In genomic region chr5:159915913-159916840, GRCh38 we compare ENCODE assay signal across 8 cellular contexts. TPM values are rescaled to one million over a fixed set of nuclear protein-coding genes. Genes with fewer than 3 reads are reported as not detected.
DNase-seq lines count a peak whose midpoint lies in the region; ATAC-seq, FAIRE-seq and TF ChIP-seq lines count a peak whose summit lies in the region.

ADRA1B (plus strand) TSS chr5:159916482; CDS start chr5:159916906, 424 bp downstream.

- H3K9me3 ChIP-seq in HepG2 (ENCODE audit: low read length), result no peaks in the 10 kb centered on the region

- H3K27ac Mint-ChIP-seq in activated B cell treated with CpG ODN at 0.5 μM for 24 hours, result no peak within 1 kb of the TSS

- TF ChIP-seq RAD21 in Ishikawa (IDR thresholded peaks at IDR 0.05; ENCODE audit: low read depth), result peak; percentile 72
- TF ChIP-seq RAD21 in HepG2 (CRISPR knock-in tag; IDR thresholded peaks at IDR 0.05), result peak; percentile 74

- no peaks in the 10 kb centered on the region for H3K4me1 ChIP-seq in HepG2 (ENCODE audit: insufficient read depth, low read length)

- BruUV-seq in HepG2 (replicated peaks; lab: Mats Ljungman, UMichigan), result no TSS peak

- H3K4me3 ChIP-seq in choroid plexus epithelial cell (ENCODE audit: low read depth, low read length) (peak within 1 kb of the TSS; percentile 55), HepG2 (replicated peaks in 1 of 3; ENCODE audit: insufficient read depth in 1 of 3, low read depth in 2 of 3, low read length in 3 of 3) (peak within 1 kb of the TSS in 2 of 3 experiments; percentile 26 to 31; a peak in 2 of 6 replicates)

- in situ Hi-C loops in HepG2 (cut with HindIII; ENCODE audit: extremely low pct_ligation_motif_present, low pct_unique_long_range_greater_than_20kb), result loop anchor here (10.0 kb wide), 1 partner anchor 471 kb away; no protein-coding TSS in a partner anchor

- FAIRE-seq in HepG2 (lab: Jason Lieb, UNC), result no peak

- POLR2A ChIA-PET in activated B cell treated with CpG ODN at 0.5 μM for 24 hours (lab: Charles Lee) (no interaction called here), HepG2 (lab: Yijun Ruan, JAX) (no interaction called here)

- DNase-seq in SKM-1 treated with dmso at 0.1 percent for 144 hours (lab: John Stamatoyannopoulos, UW; ENCODE audit: unreplicated experiment) (peak; percentile 16), SKM-1 (lab: John Stamatoyannopoulos, UW; ENCODE audit: unreplicated experiment) (no peak), activated B cell treated with CpG ODN at 0.5 μM for 24 hours (peak; percentile 55), choroid plexus epithelial cell (ENCODE audit: low read depth) (peak; percentile 70), HepG2 (ENCODE audit: low spot score) (peak; percentile 10)
- peak; percentile 63 for DNase-seq in stimulated activated CD4-positive, alpha-beta T cell treated with anti-CD3 and anti-CD28 coated beads, Interleukin-4, amount 100 ng/mL, for 24 hours

- no peaks in the 10 kb centered on the region for H3K79me2 ChIP-seq in HepG2 (ENCODE audit: insufficient read depth, low read length)

- H3K9me3 Mint-ChIP-seq in activated B cell treated with CpG ODN at 0.5 μM for 24 hours, result no peaks in the 10 kb centered on the region

- peaks cover 2 to 44% of the 10 kb centered on the region in 2 experiments; a peak in 4 of 5 replicates for H3K27me3 ChIP-seq in HepG2 (ENCODE audit: control insufficient read depth in 1 of 2, insufficient read depth in 2 of 2, low read length in 2 of 2)

- 7% methylated on average over 35 of the region's 81 CpGs for WGBS in HepG2 (ENCODE audit: low lambda C conversion rate)

- H3K4me3 Mint-ChIP-seq in activated B cell treated with CpG ODN at 0.5 μM for 24 hours, result peak within 1 kb of the TSS; percentile 57

- no peak within 1 kb of the TSS for H3K27ac ChIP-seq in HepG2 (ENCODE audit: extremely low read length, insufficient read depth, low read length)

- peaks cover 29% of the 10 kb centered on the region for H3K27me3 Mint-ChIP-seq in activated B cell treated with CpG ODN at 0.5 μM for 24 hours

- TF ChIP-seq CTCF in activated B cell treated with CpG ODN at 0.5 μM for 24 hours (IDR thresholded peaks at IDR 0.05) (no peak), choroid plexus epithelial cell (conservative IDR thresholded peaks at IDR 0.05; ENCODE audit: low read depth, low read length) (peak; percentile 56), HepG2 (CRISPR knock-in tag; IDR thresholded peaks at IDR 0.05) (peak; percentile 71)

- no peaks in the 10 kb centered on the region for H3K36me3 Mint-ChIP-seq in activated B cell treated with CpG ODN at 0.5 μM for 24 hours (ENCODE audit: low read depth)

- no peak for TF ChIP-seq POLR2A in HepG2 (IDR thresholded peaks at IDR 0.05; ENCODE audit: insufficient read depth in 1 of 2, low read depth in 2 of 2, low read length in 2 of 2)

- intact Hi-C loops in activated B cell treated with CpG ODN at 0.5 μM for 24 hours (cut with micrococcal nuclease) (loop anchor here (1.0 kb wide), 6 partner anchors 71 to 759 kb away; no protein-coding TSS in a partner anchor), HepG2 (cut with micrococcal nuclease; ENCODE audit: unreplicated experiment) (loop anchor here (1.0 to 10.0 kb wide), 2 partner anchors 401 to 472 kb away; no protein-coding TSS in a partner anchor)

- peak within 1 kb of the TSS; percentile 12; the same call in 1 of the 2 replicates for H3K4me2 ChIP-seq in HepG2 (ENCODE audit: low read depth, low read length)

- TF ChIP-seq EP300 in Ishikawa (IDR thresholded peaks at IDR 0.05; ENCODE audit: borderline replicate concordance) (no peak), HepG2 (IDR thresholded peaks at IDR 0.05; ENCODE audit: low read depth in 2 of 2, low read length in 2 of 2) (no peak), HepG2 (CRISPR knock-in tag; IDR thresholded peaks at IDR 0.05; ENCODE audit: borderline replicate concordance) (no peak)

- no peak within 1 kb of the TSS for H3K9ac ChIP-seq in HepG2 (ENCODE audit: insufficient read depth, low read depth, low read length)

- ATAC-seq in activated B cell treated with CpG ODN at 0.5 μM for 24 hours (ENCODE audit: low read depth), result peak; percentile 96
- peak; percentile 97 for ATAC-seq in HepG2
- no peak for ATAC-seq in HG03520 (IDR thresholded peaks at IDR 0.05; ENCODE audit: unreplicated experiment)

- H3K36me3 ChIP-seq in HepG2 (replicated peaks in 1 of 2; ENCODE audit: control insufficient read depth in 1 of 2, insufficient read depth in 2 of 2, low read length in 2 of 2), result no peaks in the 10 kb centered on the region

- H3K4me1 Mint-ChIP-seq in activated B cell treated with CpG ODN at 0.5 μM for 24 hours, result peaks cover 14% of the 10 kb centered on the region

- H2AFZ ChIP-seq in HepG2 (ENCODE audit: low read length), result no peak within 1 kb of the TSS

- H4K20me1 ChIP-seq in HepG2 (ENCODE audit: insufficient read depth, low read length), result no peaks in the 10 kb centered on the region

- CTCF ChIA-PET in activated B cell treated with CpG ODN at 0.5 μM for 24 hours (lab: Charles Lee), result interaction anchor here (0.6 to 3.7 kb wide), 10 partner anchors 9 to 760 kb away, joined by 3 to 26 read pairs (median 4); no protein-coding TSS in a partner anchor
- CTCF ChIA-PET in HepG2 (lab: Yijun Ruan, JAX; ENCODE audit: low intra/inter-chr PET ratio, low total read pairs), result no interaction called here

TF ChIP-seq in Ishikawa, 13 proteins besides CTCF, POLR2A, EP300 and RAD21 (continues in another document):
- TF ChIP-seq TCF12 (IDR thresholded peaks at IDR 0.05; ENCODE audit: low read depth) (no peak), FOXM1 (IDR thresholded peaks at IDR 0.05; ENCODE audit: borderline replicate concordance, low read depth) (no peak), EGR1 (IDR thresholded peaks at IDR 0.05) (no peak), CREB1 (IDR thresholded peaks at IDR 0.05; ENCODE audit: low read depth) (no peak), TEAD4 (IDR thresholded peaks at IDR 0.05) (no peak), MAX (IDR thresholded peaks at IDR 0.05) (0 out of 2 replicates have a peak, but pooled peaks have one; percentile 2), CEBPB (IDR thresholded peaks at IDR 0.05) (no peak), NFIC (IDR thresholded peaks at IDR 0.05) (no peak), YY1 (IDR thresholded peaks at IDR 0.05; ENCODE audit: low read depth) (no peak), TAF1 (IDR thresholded peaks at IDR 0.05; ENCODE audit: low read depth) (no peak)

TF ChIP-seq in HepG2, 621 proteins besides CTCF, POLR2A, EP300 and RAD21 (continues in another document):
- TF ChIP-seq ZBTB3 (CRISPR knock-in tag; IDR thresholded peaks at IDR 0.05; ENCODE audit: borderline replicate concordance, low read depth), result no peak
- no peak for TF ChIP-seq ZFP37 (CRISPR knock-in tag; IDR thresholded peaks at IDR 0.05; ENCODE audit: borderline replicate concordance)
- 0 out of 2 replicates have a peak, but pooled peaks have one; percentile 22 for TF ChIP-seq KDM2A (CRISPR knock-in tag; IDR thresholded peaks at IDR 0.05; ENCODE audit: borderline replicate concordance, low read depth)
- no peak for TF ChIP-seq ZNF850 (CRISPR knock-in tag; conservative IDR thresholded peaks at IDR 0.05)
- TF ChIP-seq ZFP36L2 (CRISPR knock-in tag; IDR thresholded peaks at IDR 0.05), result no peak
- TF ChIP-seq GABPB1 (CRISPR knock-in tag; IDR thresholded peaks at IDR 0.05), result 0 out of 2 replicates have a peak, but pooled peaks have one; percentile 12
- no peak for TF ChIP-seq FOXO1 (CRISPR knock-in tag; IDR thresholded peaks at IDR 0.05)
- peak; percentile 71 for TF ChIP-seq STAG1 (CRISPR knock-in tag; IDR thresholded peaks at IDR 0.05)
- TF ChIP-seq ZNF615 (CRISPR knock-in tag; IDR thresholded peaks at IDR 0.05; ENCODE audit: borderline replicate concordance), result no peak
- peak; percentile 71 for TF ChIP-seq ZNF777 (CRISPR knock-in tag; IDR thresholded peaks at IDR 0.05)

RNA-seq across cellular contexts. Expression of gene ADRA1B, which starts in this region (rescaled TPM):
- 0.49 and 0.53 TPM in 2 replicates for total RNA-seq in activated B cell treated with CpG ODN at 0.5 μM for 24 hours
- not detected in 2 replicates for total RNA-seq in HepG2 (2016; rRNA removed; fragmentation: Illumina TruSeq; extraction: Trizol)
- total RNA-seq in HepG2 (2016; cell fraction: cytosol; rRNA removed; fragmentation: Illumina TruSeq; extraction: Trizol; ENCODE audit: low read depth), result not detected in 2 replicates
- not detected in 2 replicates for total RNA-seq in HepG2 (2016; cell fraction: insoluble cytoplasmic fraction; rRNA removed; fragmentation: Illumina TruSeq; extraction: Trizol)
- not detected in 2 replicates for total RNA-seq in HepG2 (2016; cell fraction: membrane; rRNA removed; fragmentation: Illumina TruSeq; extraction: Trizol)
- total RNA-seq in HepG2 (2016; cell fraction: nucleus; rRNA removed; fragmentation: Illumina TruSeq; extraction: Trizol), result not detected in 2 replicates
- not detected in 2 replicates for polyA plus RNA-seq in HepG2 (2011; rRNA removed)
- not detected in 2 replicates for polyA plus RNA-seq in HepG2 (2011; cell fraction: cytosol; rRNA removed)
- polyA plus RNA-seq in HepG2 (2011; cell fraction: nucleus; rRNA removed), result not detected in 2 replicates
- not detected in 2 replicates for polyA plus RNA-seq in HepG2 (2012)
- polyA plus RNA-seq in HepG2 (2016; cell fraction: cytosol; fragmentation: Illumina TruSeq; extraction: Trizol; ENCODE audit: low read depth), result not detected in 2 replicates
- polyA plus RNA-seq in HepG2 (2016; cell fraction: insoluble cytoplasmic fraction; fragmentation: Illumina TruSeq; extraction: Trizol; ENCODE audit: low read depth), result not detected in 2 replicates
- polyA plus RNA-seq in HepG2 (2016; cell fraction: membrane; fragmentation: Illumina TruSeq; extraction: Trizol; ENCODE audit: low read depth), result not detected in 2 replicates
- polyA plus RNA-seq in HepG2 (2016; cell fraction: nucleus; fragmentation: Illumina TruSeq; extraction: Trizol; ENCODE audit: insufficient read depth, low read depth), result not detected in 2 replicates
- 0.14 TPM in 1 of 2 replicates, not detected in the other for polyA minus RNA-seq in HepG2 (2011; rRNA and poly(A)+ RNA removed; ENCODE audit: low replicate concordance)
- not detected in 2 replicates for polyA minus RNA-seq in HepG2 (2011; cell fraction: cytosol; rRNA and poly(A)+ RNA removed)
- polyA minus RNA-seq in HepG2 (2011; cell fraction: nucleus; rRNA and poly(A)+ RNA removed), result not detected in 2 replicates

Comparison
In these comparisons a context has a peak if more than half of its experiments do, and no peak if none do; other contexts are left out.
1. Peak in DNase-seq and ATAC-seq in activated B cell treated with CpG ODN at 0.5 μM for 24 hours; RNA of the gene not detected or under 1 TPM.
2. Peak in DNase-seq, ATAC-seq, H3K4me3 ChIP-seq and H3K4me2 ChIP-seq in HepG2; RNA of the gene not detected or under 1 TPM.